Comparison of ENCODE assay signal across 16 cellular contexts in genomic region chr15:33584797-33585196, GRCh38.
DNase-seq lines count a peak whose midpoint lies in the region; ATAC-seq and TF ChIP-seq lines count a peak whose summit lies in the region.
"Had no signal": no experiment of that assay in that cellular context is flagged by ENCODE, and none has a peak within 500 bp of the region (broad histone marks: within the 10 kb centered on the region; RNA-seq: fewer than 3 reads in every experiment).

No MANE protein-coding gene starts in this region.

- H3K4me3 Mint-ChIP-seq in activated CD4-positive, alpha-beta memory T cell treated with anti-CD3 and anti-CD28 coated beads for 36 hours = no peak overlapping the region
- H3K4me3 Mint-ChIP-seq: activated CD8-positive, alpha-beta T cell treated with anti-CD3 and anti-CD28 coated beads, Interleukin-2, amount 10 ng/mL, durations not matched to agents 7 days and 5 days; CD8-positive, alpha-beta memory T cell had no signal

- intact Hi-C loops in activated CD4-positive, alpha-beta memory T cell treated with anti-CD3 and anti-CD28 coated beads for 36 hours (cut with micrococcal nuclease) = no loop called here

- no peak overlapping the region for H3K27ac ChIP-seq in fibroblast of lung (ENCODE audit: insufficient read depth, low read length)
- no peak overlapping the region for H3K27ac ChIP-seq in caudate nucleus (ENCODE audit: low read depth, low read length)
- H3K27ac ChIP-seq: HL-60 had no signal

- CTCF ChIA-PET in activated CD4-positive, alpha-beta memory T cell treated with anti-CD3 and anti-CD28 coated beads for 36 hours (lab: Charles Lee) = interaction anchor here (0.9 kb wide), 1 partner anchor 115 kb away, joined by 3 read pairs; no protein-coding TSS in a partner anchor

- no peak overlapping the region for H3K27ac Mint-ChIP-seq in activated CD4-positive, alpha-beta memory T cell treated with anti-CD3 and anti-CD28 coated beads for 36 hours
- H3K27ac Mint-ChIP-seq: activated CD8-positive, alpha-beta T cell treated with anti-CD3 and anti-CD28 coated beads, Interleukin-2, amount 10 ng/mL, durations not matched to agents 7 days and 5 days; CD8-positive, alpha-beta memory T cell had no signal

- H3K27me3 ChIP-seq in fibroblast of lung (ENCODE audit: control insufficient read depth, insufficient read depth, low read length) = no peaks in the 10 kb centered on the region

- H3K4me1 ChIP-seq in fibroblast of lung (ENCODE audit: control insufficient read depth, extremely low read depth, insufficient read depth, low read length) = no peaks in the 10 kb centered on the region

- no peaks in the 10 kb centered on the region for H3K36me3 Mint-ChIP-seq in activated CD4-positive, alpha-beta memory T cell treated with anti-CD3 and anti-CD28 coated beads for 36 hours
- H3K36me3 Mint-ChIP-seq: CD8-positive, alpha-beta memory T cell had no signal

- H2AFZ ChIP-seq in fibroblast of lung (ENCODE audit: low read length) = no peak overlapping the region

- H3K9me3 ChIP-seq in fibroblast of lung (ENCODE audit: control insufficient read depth, insufficient read depth, low read depth, low read length) = no peaks in the 10 kb centered on the region

- no peak overlapping the region for H3K4me2 ChIP-seq in fibroblast of lung (ENCODE audit: extremely low read depth, insufficient read depth, low read length)

- H3K9me3 Mint-ChIP-seq in activated CD4-positive, alpha-beta memory T cell treated with anti-CD3 and anti-CD28 coated beads for 36 hours = no peaks in the 10 kb centered on the region

- no peaks in the 10 kb centered on the region for H3K79me2 ChIP-seq in fibroblast of lung (ENCODE audit: control insufficient read depth, insufficient read depth, low read length)

- no peaks in the 10 kb centered on the region for H4K20me1 ChIP-seq in fibroblast of lung (ENCODE audit: control insufficient read depth, extremely low read depth, insufficient read depth, low read length)

- ATAC-seq in GM19467 (IDR thresholded peaks at IDR 0.05; ENCODE audit: unreplicated experiment) = no peak
- ATAC-seq: activated CD8-positive, alpha-beta T cell treated with anti-CD3 and anti-CD28 coated beads, Interleukin-2, amount 10 ng/mL, durations not matched to agents 7 days and 5 days; HCT116 had no signal

- no peaks in the 10 kb centered on the region for H3K4me1 Mint-ChIP-seq in activated CD4-positive, alpha-beta memory T cell treated with anti-CD3 and anti-CD28 coated beads for 36 hours (ENCODE audit: low read depth)
- H3K4me1 Mint-ChIP-seq: CD8-positive, alpha-beta memory T cell had no signal

- POLR2A ChIA-PET in activated CD4-positive, alpha-beta memory T cell treated with anti-CD3 and anti-CD28 coated beads for 36 hours (lab: Charles Lee) = no interaction called here

- H3K27me3 Mint-ChIP-seq in activated CD4-positive, alpha-beta memory T cell treated with anti-CD3 and anti-CD28 coated beads for 36 hours = peaks cover 2% of the 10 kb centered on the region

- DNase-seq in NCI-H748 (lab: John Stamatoyannopoulos, UW; ENCODE audit: unreplicated experiment) (peak; percentile 29), NCI-H748 treated with DMSO at 0.1 percent for 48 hours (lab: John Stamatoyannopoulos, UW) (no peak), RPMI7951 (ENCODE audit: low read depth) (peak; percentile 89), fibroblast of lung (ENCODE audit: low read depth in 2 of 2) (peak; percentile 6 to 86), skeletal muscle cell (ENCODE audit: low read depth) (peak; percentile 30), caudate nucleus (lab: John Stamatoyannopoulos, UW) (no peak)
- DNase-seq in activated CD4-positive, alpha-beta memory T cell treated with anti-CD3 and anti-CD28 coated beads for 36 hours = no peak
- DNase-seq: activated CD8-positive, alpha-beta T cell treated with anti-CD3 and anti-CD28 coated beads, Interleukin-2, amount 10 ng/mL, durations not matched to agents 7 days and 5 days; activated naive CD4-positive, alpha-beta T cell; CD8-positive, alpha-beta memory T cell; cerebellar nuclear complex; nucleus accumbens; T1000 had no signal

- TF ChIP-seq CTCF in fibroblast of lung (conservative IDR thresholded peaks at IDR 0.05 in 1 of 2, IDR thresholded peaks at IDR 0.05 in 1 of 2; ENCODE audit: low read depth in 1 of 2, low read length in 2 of 2) = no peak

- no peaks in the 10 kb centered on the region for H3K36me3 ChIP-seq in fibroblast of lung (ENCODE audit: control insufficient read depth, insufficient read depth, low read length)

- H3K9ac ChIP-seq in fibroblast of lung (ENCODE audit: insufficient read depth, low read length) = no peak overlapping the region

- H3K4me3 ChIP-seq in fibroblast of lung (replicated peaks in 1 of 4; ENCODE audit: control extremely low read depth in 1 of 4, insufficient read depth in 1 of 4, low read depth in 3 of 4, low read length in 4 of 4) (no peak overlapping the region), skeletal muscle cell (ENCODE audit: low read depth, low read length) (no peak overlapping the region)

Comparison
In these comparisons a context has a peak if more than half of its experiments do, and no peak if none do; other contexts are left out.
1. DNase-seq: peak in NCI-H748 (single experiment), RPMI7951 (single experiment), fibroblast of lung (2 of 2) and skeletal muscle cell (single experiment); none in NCI-H748 treated with DMSO at 0.1 percent for 48 hours (single experiment), caudate nucleus (0 of 61) and activated CD4-positive, alpha-beta memory T cell treated with anti-CD3 and anti-CD28 coated beads for 36 hours (single experiment).